ENCODE assay signal across 1 cellular context in genomic region chr9:109012876-109013677, GRCh38.
TF ChIP-seq lines count a peak whose summit lies in the region.

Gene CTNNAL1 (minus strand): TSS chr9:109013499. CDS start chr9:109013442, 57 bp downstream.

TF ChIP-seq in H1, 55 proteins besides CTCF, POLR2A, EP300 and RAD21 (continued from another document):
- TF ChIP-seq SIN3A (conservative IDR thresholded peaks at IDR 0.05 in 1 of 2, IDR thresholded peaks at IDR 0.05 in 1 of 2; ENCODE audit: low read depth in 1 of 2, low read length in 2 of 2) (peak; percentile 44 to 60; a peak in 1 of 4 replicates), HDAC6 (IDR thresholded peaks at IDR 0.05; ENCODE audit: low read depth, low read length) (no peak), KDM1A (IDR thresholded peaks at IDR 0.05; ENCODE audit: borderline replicate concordance, low read length) (no peak), ATF2 (IDR thresholded peaks at IDR 0.05; ENCODE audit: low read length) (no peak), TAF1 (IDR thresholded peaks at IDR 0.05; ENCODE audit: low read depth, low read length) (peak; percentile 82), CBX8 (IDR thresholded peaks at IDR 0.05; ENCODE audit: borderline replicate concordance, low read depth, low read length) (no peak), YY1 (IDR thresholded peaks at IDR 0.05; ENCODE audit: low read depth, low read length) (peak; percentile 81; the same call in 1 of the 2 replicates), GTF2F1 (IDR thresholded peaks at IDR 0.05; ENCODE audit: borderline replicate concordance, low read depth, low read length) (no peak), GABPA (IDR thresholded peaks at IDR 0.05; ENCODE audit: borderline replicate concordance, insufficient read depth, low read length) (0 out of 2 replicates have a peak, but pooled peaks have one; percentile 15), CHD7 (IDR thresholded peaks at IDR 0.05; ENCODE audit: insufficient replicate concordance, low read length) (no peak), BACH1 (IDR thresholded peaks at IDR 0.05; ENCODE audit: low read length) (0 out of 2 replicates have a peak, but pooled peaks have one; percentile 14), E2F6 (IDR thresholded peaks at IDR 0.05) (0 out of 2 replicates have a peak, but pooled peaks have one; percentile 8), ATF3 (IDR thresholded peaks at IDR 0.05; ENCODE audit: insufficient read depth, low read depth, low read length) (no peak), TAF7 (optimal IDR thresholded peaks at IDR 0.05; ENCODE audit: borderline replicate concordance, low read depth, low read length) (peak; percentile 38), ASH2L (IDR thresholded peaks at IDR 0.05; ENCODE audit: low read length) (peak; percentile 88), NANOG (IDR thresholded peaks at IDR 0.05; ENCODE audit: insufficient read depth, low read depth, low read length, poor library complexity, severe bottlenecking) (no peak), MAFK (IDR thresholded peaks at IDR 0.05; ENCODE audit: low read depth, low read length) (no peak), SP2 (IDR thresholded peaks at IDR 0.05; ENCODE audit: low read length) (no peak)
